In the genomic region with DNA sequence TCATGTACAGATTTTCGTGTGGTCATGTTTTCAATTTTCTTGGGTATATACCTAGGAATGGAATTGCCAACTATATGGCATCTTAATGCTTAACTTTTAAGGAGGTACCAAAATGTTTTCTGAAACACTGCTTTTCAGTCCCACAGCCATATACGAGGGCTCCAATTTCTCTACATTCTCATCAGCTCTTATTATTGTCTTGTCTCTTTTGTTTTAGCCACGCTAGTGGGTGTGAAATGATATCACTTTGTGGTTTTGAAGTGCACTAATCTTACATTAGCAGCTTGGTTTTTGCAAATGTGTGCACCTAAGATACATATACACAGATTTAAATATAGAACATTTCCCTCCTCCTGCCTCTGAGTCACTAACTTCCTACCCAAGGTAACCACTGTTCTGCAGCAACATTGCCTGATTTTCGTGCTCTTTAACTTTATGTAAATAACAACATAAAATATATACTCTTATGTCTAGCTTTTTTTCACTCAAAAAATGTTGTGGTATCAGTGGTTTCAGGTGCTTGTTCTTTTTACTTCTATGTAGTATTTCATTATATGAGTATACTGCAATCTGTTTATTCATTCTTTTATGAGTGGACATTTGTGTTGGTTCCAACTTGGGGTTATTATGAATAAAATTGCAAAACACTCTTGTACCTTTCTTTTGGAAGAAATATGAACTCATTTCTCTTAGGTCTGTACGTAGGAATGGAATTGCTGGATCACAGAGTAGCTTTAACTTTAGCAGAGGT, we compare ENCODE assay signal across 15 cellular contexts.
DNase-seq lines count a peak whose midpoint lies in the region; ATAC-seq lines count a peak whose summit lies in the region.
"Had no signal": no experiment of that assay in that cellular context is flagged by ENCODE, and none has a peak within 500 bp of the region (broad histone marks: within the 10 kb centered on the region; RNA-seq: fewer than 3 reads in every experiment).

No MANE protein-coding gene starts in this region.

- peak; percentile 78 for ATAC-seq in activated naive CD8-positive, alpha-beta T cell treated with anti-CD3 and anti-CD28 coated beads, Interleukin-2, amount 50 U/mL, for 24 hours
- ATAC-seq in stimulated activated naive CD8-positive, alpha-beta T cell treated with anti-CD3 and anti-CD28 coated beads, Interleukin-15, Interleukin-2, amounts not matched to agents 100 U/mL and 50 U/mL, for 24 hours, result peak; percentile 70
- ATAC-seq in stimulated activated memory B cell treated with anti-CD40 and anti-IgM and Interleukin-4, amounts not matched to agents 10 μg/mL and 1 μg/mL and 100 μg/mL, for 72 hours, result no peak
- ATAC-seq: esophagus mucosa, left colon had no signal

- H3K27ac Mint-ChIP-seq in activated naive CD8-positive, alpha-beta T cell treated with anti-CD3 and anti-CD28 coated beads, Interleukin-2, amount 50 U/mL, for 24 hours, result peak overlapping the region; percentile 33
- no peak overlapping the region for H3K27ac Mint-ChIP-seq in stimulated activated memory B cell treated with anti-CD40 and anti-IgM and Interleukin-4, amounts not matched to agents 10 μg/mL and 1 μg/mL and 100 μg/mL, for 72 hours

- H3K4me1 Mint-ChIP-seq in activated naive CD8-positive, alpha-beta T cell treated with anti-CD3 and anti-CD28 coated beads, Interleukin-2, amount 50 U/mL, for 24 hours, result peaks cover 57% of the 10 kb centered on the region
- peaks cover 23% of the 10 kb centered on the region for H3K4me1 Mint-ChIP-seq in stimulated activated memory B cell treated with anti-CD40 and anti-IgM and Interleukin-4, amounts not matched to agents 10 μg/mL and 1 μg/mL and 100 μg/mL, for 72 hours

- H3K36me3 Mint-ChIP-seq in activated naive CD8-positive, alpha-beta T cell treated with anti-CD3 and anti-CD28 coated beads, Interleukin-2, amount 50 U/mL, for 24 hours (ENCODE audit: low read depth), result peaks cover 5% of the 10 kb centered on the region
- H3K36me3 Mint-ChIP-seq in stimulated activated memory B cell treated with anti-CD40 and anti-IgM and Interleukin-4, amounts not matched to agents 10 μg/mL and 1 μg/mL and 100 μg/mL, for 72 hours, result no peaks in the 10 kb centered on the region

- H3K9me3 Mint-ChIP-seq in activated naive CD8-positive, alpha-beta T cell treated with anti-CD3 and anti-CD28 coated beads, Interleukin-2, amount 50 U/mL, for 24 hours, result peaks cover 17% of the 10 kb centered on the region
- H3K9me3 Mint-ChIP-seq in stimulated activated memory B cell treated with anti-CD40 and anti-IgM and Interleukin-4, amounts not matched to agents 10 μg/mL and 1 μg/mL and 100 μg/mL, for 72 hours, result peaks cover 3% of the 10 kb centered on the region

- no peaks in the 10 kb centered on the region for H3K27me3 Mint-ChIP-seq in activated naive CD8-positive, alpha-beta T cell treated with anti-CD3 and anti-CD28 coated beads, Interleukin-2, amount 50 U/mL, for 24 hours
- no peaks in the 10 kb centered on the region for H3K27me3 Mint-ChIP-seq in stimulated activated memory B cell treated with anti-CD40 and anti-IgM and Interleukin-4, amounts not matched to agents 10 μg/mL and 1 μg/mL and 100 μg/mL, for 72 hours

- peak; percentile 9 for DNase-seq in activated gamma-delta T cell treated with Interleukin-2 at 50 U/mL for 16 hours
- no peak for DNase-seq in activated gamma-delta T cell (lab: John Stamatoyannopoulos, UW)
- DNase-seq in NOMO-1 treated with DMSO at 0.1 percent for 48 hours (lab: John Stamatoyannopoulos, UW; ENCODE audit: unreplicated experiment), result peak; percentile 20
- DNase-seq in activated naive CD8-positive, alpha-beta T cell treated with anti-CD3 and anti-CD28 coated beads, Interleukin-2, amount 50 U/mL, for 24 hours, result no peak
- no peak for DNase-seq in stimulated activated naive CD8-positive, alpha-beta T cell treated with anti-CD3 and anti-CD28 coated beads, Interleukin-15, Interleukin-2, amounts not matched to agents 100 U/mL and 50 U/mL, for 24 hours
- no peak for DNase-seq in AML-193 (lab: John Stamatoyannopoulos, UW)
- DNase-seq in HuH-7.5 (ENCODE audit: low spot score), result no peak
- DNase-seq: activated naive CD4-positive, alpha-beta T cell treated with anti-CD3 and anti-CD28 coated beads, Interleukin-2, amount 50 U/mL, for 16 hours; DMS153; hippocampal formation; left colon; NCI-H1092 treated with DMSO at 0.1 percent for 48 hours; NCI-H2171 treated with DMSO at 0.1 percent for 48 hours had no signal

- no peak overlapping the region for H3K4me3 Mint-ChIP-seq in activated naive CD8-positive, alpha-beta T cell treated with anti-CD3 and anti-CD28 coated beads, Interleukin-2, amount 50 U/mL, for 24 hours
- H3K4me3 Mint-ChIP-seq in stimulated activated memory B cell treated with anti-CD40 and anti-IgM and Interleukin-4, amounts not matched to agents 10 μg/mL and 1 μg/mL and 100 μg/mL, for 72 hours, result no peak overlapping the region

Comparison
In these comparisons a context has a peak if more than half of its experiments do, and no peak if none do; other contexts are left out.
1. DNase-seq: peak in activated gamma-delta T cell treated with Interleukin-2 at 50 U/mL for 16 hours (single experiment) and NOMO-1 treated with DMSO at 0.1 percent for 48 hours (single experiment); none in activated gamma-delta T cell (single experiment), activated naive CD8-positive, alpha-beta T cell treated with anti-CD3 and anti-CD28 coated beads, Interleukin-2, amount 50 U/mL, for 24 hours (single experiment), stimulated activated naive CD8-positive, alpha-beta T cell treated with anti-CD3 and anti-CD28 coated beads, Interleukin-15, Interleukin-2, amounts not matched to agents 100 U/mL and 50 U/mL, for 24 hours (single experiment), AML-193 (0 of 2) and HuH-7.5 (single experiment).